16 cellular contexts compared by ENCODE assay signal in genomic region chr22:33756508-33756949, GRCh38.
DNase-seq lines count a peak whose midpoint lies in the region; ATAC-seq and TF ChIP-seq lines count a peak whose summit lies in the region.
"Had no signal": no experiment of that assay in that cellular context is flagged by ENCODE, and none has a peak within 500 bp of the region (broad histone marks: within the 10 kb centered on the region; RNA-seq: fewer than 3 reads in every experiment).

No MANE protein-coding gene starts in this region.

- intact Hi-C loops in A673 (cut with micrococcal nuclease; ENCODE audit: unreplicated experiment) = no loop called here
- intact Hi-C loops in sciatic nerve (cut with DNase I) = no loop called here

- CTCF ChIA-PET in A673 (lab: Charles Lee) = no interaction called here

- ATAC-seq in sciatic nerve (no peak), GM21825 (IDR thresholded peaks at IDR 0.05; ENCODE audit: unreplicated experiment) (no peak)
- ATAC-seq: lower lobe of right lung had no signal

- H3K9me3 Mint-ChIP-seq in endodermal cell = peaks cover 6% of the 10 kb centered on the region
- peaks cover 11% of the 10 kb centered on the region for H3K9me3 Mint-ChIP-seq in nephron progenitor cell

- POLR2A ChIA-PET in A673 (lab: Charles Lee; ENCODE audit: low non-redundant PET) = no interaction called here

- no peak overlapping the region for H3K9ac ChIP-seq in endodermal cell (ENCODE audit: extremely low read depth, low read length, poor library complexity, severe bottlenecking)

- peaks cover 5% of the 10 kb centered on the region for H3K4me1 Mint-ChIP-seq in endodermal cell
- H3K4me1 Mint-ChIP-seq in nephron progenitor cell = peaks cover 66% of the 10 kb centered on the region
- H3K4me1 Mint-ChIP-seq: activated naive CD8-positive, alpha-beta T cell treated with anti-CD3 and anti-CD28 coated beads, Interleukin-2, amount 10 ng/mL, durations not matched to agents 7 days and 5 days; CD8-positive, alpha-beta memory T cell had no signal

- WGBS in endodermal cell (ENCODE audit: insufficient coverage in 1 of 2, insufficient read length in 1 of 2), 2 experiments = 73 to 79% methylated on average over 9 to 10 of the region's 10 CpGs

- H3K36me3 Mint-ChIP-seq in endodermal cell (ENCODE audit: low read depth) = peaks cover 3% of the 10 kb centered on the region
- peaks cover 45% of the 10 kb centered on the region for H3K36me3 Mint-ChIP-seq in nephron progenitor cell (ENCODE audit: low read depth)
- H3K36me3 Mint-ChIP-seq: activated naive CD8-positive, alpha-beta T cell treated with anti-CD3 and anti-CD28 coated beads, Interleukin-2, amount 10 ng/mL, durations not matched to agents 7 days and 5 days; CD8-positive, alpha-beta memory T cell had no signal

- peak overlapping the region; percentile 3 for H3K27ac Mint-ChIP-seq in endodermal cell
- H3K27ac Mint-ChIP-seq in nephron progenitor cell = peak overlapping the region; percentile 99
- H3K27ac Mint-ChIP-seq: activated naive CD8-positive, alpha-beta T cell treated with anti-CD3 and anti-CD28 coated beads, Interleukin-2, amount 10 ng/mL, durations not matched to agents 7 days and 5 days; CD8-positive, alpha-beta memory T cell had no signal

- DNase-seq in DMS153 (lab: John Stamatoyannopoulos, UW) = peak; percentile 8
- DNase-seq in DMS153 treated with DMSO at 0.1 percent for 48 hours (lab: John Stamatoyannopoulos, UW; ENCODE audit: unreplicated experiment) = no peak
- peak; percentile 49 for DNase-seq in NCI-H1092 treated with DMSO at 0.1 percent for 48 hours (lab: John Stamatoyannopoulos, UW)
- DNase-seq in endodermal cell = peak; percentile 76
- DNase-seq in nephron progenitor cell = no peak
- no peak for DNase-seq in A673 (ENCODE audit: low spot score)
- no peak for DNase-seq in sciatic nerve (ENCODE audit: low spot score)
- DNase-seq: 8988T; activated naive CD8-positive, alpha-beta T cell treated with anti-CD3 and anti-CD28 coated beads, Interleukin-2, amount 10 ng/mL, durations not matched to agents 7 days and 5 days; CD8-positive, alpha-beta memory T cell; lower lobe of right lung; MG63; NCI-H2227 treated with DMSO at 0.1 percent for 48 hours; nucleus accumbens; spleen had no signal

- peaks cover 2% of the 10 kb centered on the region for H3K27me3 Mint-ChIP-seq in endodermal cell (ENCODE audit: insufficient read depth)
- H3K27me3 Mint-ChIP-seq in nephron progenitor cell (ENCODE audit: low read depth, poor library complexity) = no peaks in the 10 kb centered on the region
- H3K27me3 Mint-ChIP-seq: activated naive CD8-positive, alpha-beta T cell treated with anti-CD3 and anti-CD28 coated beads, Interleukin-2, amount 10 ng/mL, durations not matched to agents 7 days and 5 days had no signal

- H3K9me3 ChIP-seq in endodermal cell (ENCODE audit: control insufficient read depth, low read length) (no peaks in the 10 kb centered on the region), A673 (ENCODE audit: low read depth, low read length, poor library complexity, severe bottlenecking) (peaks cover 41% of the 10 kb centered on the region)
- H3K9me3 ChIP-seq: lower lobe of right lung, MG63 had no signal

- no peaks in the 10 kb centered on the region for H3K27me3 ChIP-seq in endodermal cell (ENCODE audit: control insufficient read depth, insufficient read depth, low read length, poor library complexity, severe bottlenecking)
- no peaks in the 10 kb centered on the region for H3K27me3 ChIP-seq in A673 (replicated peaks; ENCODE audit: insufficient read depth, low read depth, low read length, poor library complexity)
- H3K27me3 ChIP-seq: MG63, spleen had no signal

- H3K4me1 ChIP-seq in endodermal cell (ENCODE audit: control insufficient read depth, insufficient read depth, low read length) (no peaks in the 10 kb centered on the region), A673 (ENCODE audit: insufficient read depth, low read length, poor library complexity, severe bottlenecking) (no peaks in the 10 kb centered on the region)
- H3K4me1 ChIP-seq: lower lobe of right lung, spleen had no signal

- H3K4me3 Mint-ChIP-seq in endodermal cell (no peak overlapping the region), nephron progenitor cell (peak overlapping the region; percentile 61)
- H3K4me3 Mint-ChIP-seq: activated naive CD8-positive, alpha-beta T cell treated with anti-CD3 and anti-CD28 coated beads, Interleukin-2, amount 10 ng/mL, durations not matched to agents 7 days and 5 days; CD8-positive, alpha-beta memory T cell had no signal

- BruUV-seq in A673 (replicated peaks; lab: Mats Ljungman, UMichigan) = no TSS peak

- TF ChIP-seq CTCF in endodermal cell (conservative IDR thresholded peaks at IDR 0.05) = peak; percentile 69
- no peak for TF ChIP-seq CTCF in nephron progenitor cell (IDR thresholded peaks at IDR 0.05)
- no peak for TF ChIP-seq CTCF in A673 (conservative IDR thresholded peaks at IDR 0.05; ENCODE audit: low read depth, low read length)

- H3K4me3 ChIP-seq in endodermal cell (ENCODE audit: low read length) (no peak overlapping the region), A673 (ENCODE audit: low read depth, low read length, poor library complexity, severe bottlenecking) (no peak overlapping the region)
- H3K4me3 ChIP-seq: lower lobe of right lung, MG63, spleen had no signal

- H3K27ac ChIP-seq in endodermal cell (ENCODE audit: low read depth, low read length) = no peak overlapping the region
- H3K27ac ChIP-seq in A673 (ENCODE audit: low read depth, low read length, poor library complexity, severe bottlenecking) = no peak overlapping the region
- H3K27ac ChIP-seq: lower lobe of right lung, spleen had no signal

- H3K36me3 ChIP-seq in endodermal cell (ENCODE audit: control insufficient read depth, insufficient read depth, low read length) = no peaks in the 10 kb centered on the region
- H3K36me3 ChIP-seq in A673 (ENCODE audit: insufficient read depth, low read length, poor library complexity, severe bottlenecking) = no peaks in the 10 kb centered on the region
- H3K36me3 ChIP-seq: lower lobe of right lung, MG63 had no signal

Comparison
In these comparisons a context has a peak if more than half of its experiments do, and no peak if none do; other contexts are left out.
1. DNase-seq: peak in DMS153 (single experiment), NCI-H1092 treated with DMSO at 0.1 percent for 48 hours (single experiment) and endodermal cell (single experiment); none in DMS153 treated with DMSO at 0.1 percent for 48 hours (single experiment), nephron progenitor cell (single experiment), A673 (single experiment) and sciatic nerve (single experiment).